1 cellular context compared by ENCODE assay signal in the genomic region with DNA sequence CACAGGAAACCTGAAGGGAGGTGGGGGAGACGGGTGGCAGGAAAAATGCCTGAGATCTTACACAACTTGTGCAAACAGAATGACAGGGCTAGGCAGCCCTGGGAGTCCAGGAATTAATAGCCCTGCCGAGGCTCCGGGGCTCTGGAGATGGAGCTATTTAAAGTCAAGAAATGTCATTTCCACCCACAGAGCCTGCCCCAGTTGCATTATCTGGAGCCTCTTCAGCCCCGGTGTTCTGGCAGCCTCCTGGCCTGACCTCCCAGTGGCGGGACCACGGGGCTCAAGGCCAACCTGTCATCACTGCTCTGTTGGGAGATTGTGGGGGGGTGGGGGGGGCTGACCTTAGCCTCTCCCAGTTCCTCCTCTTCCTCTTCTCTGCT.
TF ChIP-seq lines count a peak whose summit lies in the region.

No MANE protein-coding gene starts in this region.

TF ChIP-seq in HCT116, 20 proteins besides CTCF, POLR2A, EP300 and RAD21 (continued from another document):
- TF ChIP-seq, protein P1, sequence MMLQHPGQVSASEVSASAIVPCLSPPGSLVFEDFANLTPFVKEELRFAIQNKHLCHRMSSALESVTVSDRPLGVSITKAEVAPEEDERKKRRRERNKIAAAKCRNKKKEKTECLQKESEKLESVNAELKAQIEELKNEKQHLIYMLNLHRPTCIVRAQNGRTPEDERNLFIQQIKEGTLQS (IDR thresholded peaks at IDR 0.05) = no peak
- no peak for TF ChIP-seq EZH2phosphoT487 (IDR thresholded peaks at IDR 0.05; ENCODE audit: borderline replicate concordance)
- no peak for TF ChIP-seq ZFX (IDR thresholded peaks at IDR 0.05)
- no peak for TF ChIP-seq EZH2 (IDR thresholded peaks at IDR 0.05)
- no peak for TF ChIP-seq ZNF274 (IDR thresholded peaks at IDR 0.05; ENCODE audit: low read depth, low read length)
